In the genomic region with DNA sequence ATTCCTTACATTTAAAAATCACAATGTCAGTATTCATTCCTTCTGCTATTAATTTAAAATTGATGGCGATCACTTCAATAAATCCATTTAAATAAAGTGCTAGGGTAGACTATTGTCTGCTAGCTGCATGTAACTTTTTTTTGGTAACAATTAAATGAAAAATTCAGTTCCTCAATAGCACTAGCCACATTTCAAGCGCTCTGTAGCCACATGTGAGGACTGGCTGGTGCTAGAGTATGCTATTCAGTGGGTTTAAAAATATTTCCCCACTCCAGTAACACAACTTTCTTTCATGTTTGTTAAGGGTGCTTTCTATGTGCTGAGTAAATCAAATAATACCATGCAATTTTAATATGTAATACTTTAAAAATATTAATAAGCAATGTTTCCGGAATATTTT, we compare ENCODE assay signal across 7 cellular contexts.
DNase-seq lines count a peak whose midpoint lies in the region; ATAC-seq, FAIRE-seq and TF ChIP-seq lines count a peak whose summit lies in the region.

No MANE protein-coding gene starts in this region.

- H3K9me3 ChIP-seq in T-helper 17 cell (ENCODE audit: control insufficient read depth, low read length, poor library complexity, severe bottlenecking) (no peaks in the 10 kb centered on the region), pancreas (no peaks in the 10 kb centered on the region)

- peaks cover 0 to 11% (median 0%) of the 10 kb centered on the region in 3 donors for H3K4me1 ChIP-seq in pancreas

- H3K4me3 ChIP-seq in fibroblast of pulmonary artery (replicated peaks; ENCODE audit: low read depth, low read length) = peak overlapping the region; percentile 63
- peak overlapping the region; percentile 16 to 60 (median 32) for H3K4me3 ChIP-seq in pancreas

- intact Hi-C loops in pancreas (cut with DNase I) = no loop called here

- TF ChIP-seq CTCF in fibroblast of pulmonary artery (IDR thresholded peaks at IDR 0.05; ENCODE audit: low read length, missing control alignments) (no peak), pancreas (IDR thresholded peaks at IDR 0.05) (no peak)

- H3K27me3 ChIP-seq in pancreas = no peaks in the 10 kb centered on the region

- no peak for FAIRE-seq in pancreas (lab: Jason Lieb, UNC)

- peaks cover 4% of the 10 kb centered on the region for H3K36me3 Mint-ChIP-seq in T-helper 17 cell (ENCODE audit: low read depth)

- peak overlapping the region; percentile 95 for H3K27ac Mint-ChIP-seq in T-helper 17 cell

- H3K36me3 ChIP-seq in pancreas = peaks cover 0 to 8% (median 0%) of the 10 kb centered on the region in 3 donors

- ATAC-seq in GM18502 (IDR thresholded peaks at IDR 0.05; ENCODE audit: poor library complexity, unreplicated experiment) = peak; percentile 36
- ATAC-seq in HG03025 (IDR thresholded peaks at IDR 0.05; ENCODE audit: low FRiP score, unreplicated experiment) = peak; percentile 31
- ATAC-seq in T-helper 17 cell = peak; percentile 14
- peak; percentile 23 to 68 (median 52) for ATAC-seq in pancreas
- ATAC-seq in HG02973 (IDR thresholded peaks at IDR 0.05; ENCODE audit: unreplicated experiment) = no peak

- 11 to 20% methylated on average over 3 of the region's 3 CpGs for WGBS in pancreas, 2 donors

- DNase-seq in T-helper 17 cell (no peak), fibroblast of pulmonary artery (ENCODE audit: low read depth) (peak; percentile 19), pancreas (no peak), NCI-H1417 treated with DMSO at 0.1 percent for 48 hours (lab: John Stamatoyannopoulos, UW) (no peak)

- H3K27ac ChIP-seq in pancreas = peak overlapping the region; percentile 75 to 96 (median 84)

- no peaks in the 10 kb centered on the region for H3K27me3 Mint-ChIP-seq in T-helper 17 cell

- peaks cover 9% of the 10 kb centered on the region for H3K4me1 Mint-ChIP-seq in T-helper 17 cell

- H3K4me3 Mint-ChIP-seq in T-helper 17 cell = peak overlapping the region; percentile 97
